Comparison of ENCODE assay signal across 22 cellular contexts in the genomic region with DNA sequence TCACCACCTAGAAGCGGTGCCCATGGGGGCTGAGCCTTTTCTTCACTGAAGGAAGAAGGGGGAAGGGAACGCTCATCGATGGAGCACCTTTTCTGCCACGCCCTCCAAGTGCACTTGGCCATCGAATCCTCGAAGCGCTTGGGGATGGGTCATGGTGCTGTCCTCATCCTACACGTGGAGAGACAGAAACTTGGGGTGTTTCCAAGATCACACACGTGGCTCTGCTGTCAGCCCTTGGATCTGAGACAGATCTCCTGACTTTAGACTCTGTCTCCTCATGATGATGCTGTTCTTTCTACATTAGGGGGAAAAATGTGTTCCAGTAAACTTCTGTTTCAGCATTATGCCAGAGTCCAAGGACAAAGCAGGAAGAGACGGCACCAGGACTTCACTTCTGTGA.
A peak's percentile ranks its signal among the peaks of the same experiment; 100 is the strongest.
DNase-seq lines count a peak whose midpoint lies in the region; ATAC-seq and TF ChIP-seq lines count a peak whose summit lies in the region.
"Had no signal": no experiment of that assay in that cellular context is flagged by ENCODE, and none has a peak within 500 bp of the region (broad histone marks: within the 10 kb centered on the region; RNA-seq: fewer than 3 reads in every experiment).

No MANE protein-coding gene starts in this region.

- H2AFZ ChIP-seq in GM23338, result no peak overlapping the region

- H3K4me1 ChIP-seq in GM23338 (ENCODE audit: insufficient read depth) (no peaks in the 10 kb centered on the region), esophagus muscularis mucosa (peaks cover 0 to 2% (median 0%) of the 10 kb centered on the region in 4 donors), transverse colon (no peaks in the 10 kb centered on the region)
- H3K4me1 ChIP-seq: A549, Caco-2 had no signal

- H3K27ac ChIP-seq in GM23338 (ENCODE audit: low read depth) (no peak overlapping the region), esophagus muscularis mucosa (replicated peaks in 1 of 4) (no peak overlapping the region), transverse colon (no peak overlapping the region)
- H3K27ac ChIP-seq: 22Rv1; A549; BLaER1 treated with 17β-estradiol and CSF1 and Interleukin-3, amounts not matched to agents 10 nM and 100 nM; C4-2B had no signal

- intact Hi-C loops in activated CD4-positive, alpha-beta T cell treated with anti-CD3 and anti-CD28 coated beads, Interleukin-2, amount 10 ng/mL, durations not matched to agents 24 days and 14 days (cut with micrococcal nuclease), result no loop called here
- intact Hi-C loops in esophagus muscularis mucosa (cut with DNase I) (no loop called here), transverse colon (cut with DNase I; ENCODE audit: low total_unique reads) (no loop called here)

- TF ChIP-seq CTCF in GM23338 (conservative IDR thresholded peaks at IDR 0.05; ENCODE audit: low read depth in 2 of 2) (no peak), esophagus muscularis mucosa (IDR thresholded peaks at IDR 0.05) (no peak), transverse colon (IDR thresholded peaks at IDR 0.05) (no peak)

- H3K27me3 ChIP-seq in GM23338 (ENCODE audit: insufficient read depth) (no peaks in the 10 kb centered on the region), esophagus muscularis mucosa (peaks cover 0 to 5% (median 0%) of the 10 kb centered on the region in 4 donors), transverse colon (no peaks in the 10 kb centered on the region)
- H3K27me3 ChIP-seq: BLaER1 treated with 17β-estradiol and CSF1 and Interleukin-3, amounts not matched to agents 10 nM and 100 nM had no signal

- no peak overlapping the region for H3K4me3 ChIP-seq in GM23338
- no peak overlapping the region for H3K4me3 ChIP-seq in esophagus muscularis mucosa
- H3K4me3 ChIP-seq in transverse colon, result no peak overlapping the region
- H3K4me3 ChIP-seq: A549; BLaER1 treated with 17β-estradiol and CSF1 and Interleukin-3, amounts not matched to agents 10 nM and 100 nM; GM12878 had no signal

- H4K20me1 ChIP-seq in GM23338 (replicated peaks; ENCODE audit: insufficient read depth), result no peaks in the 10 kb centered on the region
- H4K20me1 ChIP-seq: BLaER1 treated with 17β-estradiol and CSF1 and Interleukin-3, amounts not matched to agents 10 nM and 100 nM had no signal

- in situ Hi-C loops in transverse colon (cut with MboI; ENCODE audit: low pct_ligation_motif_present in 1 of 4, low pct_unique_long_range_greater_than_20kb in 1 of 4, low sequenced_read_pairs in 3 of 4), result no loop called here

- no peak overlapping the region for H3K4me3 Mint-ChIP-seq in activated CD4-positive, alpha-beta T cell treated with anti-CD3 and anti-CD28 coated beads, Interleukin-2, amount 10 ng/mL, durations not matched to agents 24 days and 14 days
- H3K4me3 Mint-ChIP-seq in GM23338, result no peak overlapping the region
- H3K4me3 Mint-ChIP-seq: B cell; CD4-positive, alpha-beta T cell; CD8-positive, alpha-beta T cell had no signal

- H3K27ac Mint-ChIP-seq in activated CD4-positive, alpha-beta T cell treated with anti-CD3 and anti-CD28 coated beads, Interleukin-2, amount 10 ng/mL, durations not matched to agents 24 days and 14 days, result no peak overlapping the region
- 0 out of 2 replicates have a peak overlapping the region, but pooled peaks have one; percentile 2 for H3K27ac Mint-ChIP-seq in GM23338
- H3K27ac Mint-ChIP-seq: B cell; CD4-positive, alpha-beta T cell; CD8-positive, alpha-beta T cell had no signal

- ATAC-seq in GM23338, result no peak
- ATAC-seq: A549; CD8-positive, alpha-beta T cell; GM12878 had no signal

- H3K9me3 Mint-ChIP-seq in activated CD4-positive, alpha-beta T cell treated with anti-CD3 and anti-CD28 coated beads, Interleukin-2, amount 10 ng/mL, durations not matched to agents 24 days and 14 days, result no peaks in the 10 kb centered on the region
- peaks cover 10% of the 10 kb centered on the region for H3K9me3 Mint-ChIP-seq in GM23338
- H3K9me3 Mint-ChIP-seq: CD4-positive, alpha-beta T cell; CD8-positive, alpha-beta T cell had no signal

- H3K4me1 Mint-ChIP-seq in activated CD4-positive, alpha-beta T cell treated with anti-CD3 and anti-CD28 coated beads, Interleukin-2, amount 10 ng/mL, durations not matched to agents 24 days and 14 days, result no peaks in the 10 kb centered on the region
- no peaks in the 10 kb centered on the region for H3K4me1 Mint-ChIP-seq in GM23338
- H3K4me1 Mint-ChIP-seq: B cell had no signal

- H3F3A ChIP-seq in GM23338 (replicated peaks; ENCODE audit: low read depth), result no peaks in the 10 kb centered on the region

- H3K4me2 ChIP-seq in GM23338, result no peak overlapping the region
- H3K4me2 ChIP-seq: A549; BLaER1 treated with 17β-estradiol and CSF1 and Interleukin-3, amounts not matched to agents 10 nM and 100 nM had no signal

- H3K9me2 ChIP-seq in GM23338 (ENCODE audit: insufficient read depth), result no peaks in the 10 kb centered on the region

- WGBS in esophagus muscularis mucosa, result 80% methylated on average over 10 of the region's 10 CpGs
- 61 to 83% methylated on average over 5 to 10 of the region's 10 CpGs for WGBS in transverse colon (ENCODE audit: low coverage in 1 of 2), 2 donors

- no peak for TF ChIP-seq EP300 in esophagus muscularis mucosa (IDR thresholded peaks at IDR 0.05)
- TF ChIP-seq EP300 in transverse colon (IDR thresholded peaks at IDR 0.05; ENCODE audit: low read depth), result no peak

- H3K36me3 Mint-ChIP-seq in activated CD4-positive, alpha-beta T cell treated with anti-CD3 and anti-CD28 coated beads, Interleukin-2, amount 10 ng/mL, durations not matched to agents 24 days and 14 days (ENCODE audit: low read depth), result no peaks in the 10 kb centered on the region
- peaks cover 43% of the 10 kb centered on the region for H3K36me3 Mint-ChIP-seq in GM23338 (ENCODE audit: low read depth)
- H3K36me3 Mint-ChIP-seq: CD8-positive, alpha-beta T cell had no signal

- TF ChIP-seq POLR2A in esophagus muscularis mucosa (IDR thresholded peaks at IDR 0.05; ENCODE audit: low read depth) (no peak), transverse colon (IDR thresholded peaks at IDR 0.05) (no peak)

- H3K36me3 ChIP-seq in GM23338 (ENCODE audit: insufficient read depth) (no peaks in the 10 kb centered on the region), esophagus muscularis mucosa (no peaks in the 10 kb centered on the region), transverse colon (no peaks in the 10 kb centered on the region)
- H3K36me3 ChIP-seq: BLaER1 treated with 17β-estradiol and CSF1 and Interleukin-3, amounts not matched to agents 10 nM and 100 nM had no signal

- H3K27me3 Mint-ChIP-seq in activated CD4-positive, alpha-beta T cell treated with anti-CD3 and anti-CD28 coated beads, Interleukin-2, amount 10 ng/mL, durations not matched to agents 24 days and 14 days, result no peaks in the 10 kb centered on the region
- peaks cover 1% of the 10 kb centered on the region for H3K27me3 Mint-ChIP-seq in GM23338 (ENCODE audit: insufficient read depth, low read depth, poor library complexity)
- H3K27me3 Mint-ChIP-seq: CD4-positive, alpha-beta T cell had no signal

- H3K9me3 ChIP-seq in esophagus muscularis mucosa, result peaks cover 0 to 16% (median 4%) of the 10 kb centered on the region in 4 donors
- H3K9me3 ChIP-seq in transverse colon, result no peaks in the 10 kb centered on the region
- H3K9me3 ChIP-seq: A549 had no signal

- H3K79me2 ChIP-seq in GM23338 (replicated peaks; ENCODE audit: insufficient read depth), result no peaks in the 10 kb centered on the region

- peak; percentile 27 for DNase-seq in activated CD4-positive, alpha-beta T cell treated with anti-CD3 and anti-CD28 coated beads, Interleukin-2, amount 10 ng/mL, durations not matched to agents 24 days and 14 days
- no peak for DNase-seq in activated CD4-positive, alpha-beta T cell treated with anti-CD3 and anti-CD28 coated beads, Interleukin-2, amount 50 U/mL, for 1 hour
- no peak for DNase-seq in GM23338 (ENCODE audit: low spot score)
- peak; percentile 70 for DNase-seq in esophagus muscularis mucosa (ENCODE audit: extremely low spot score)
- no peak for DNase-seq in transverse colon
- no peak for DNase-seq in DMS153 treated with DMSO at 0.1 percent for 48 hours (lab: John Stamatoyannopoulos, UW; ENCODE audit: unreplicated experiment)
- DNase-seq: AML-193; Caco-2; Calu3; CD4-positive, alpha-beta T cell; CD8-positive, alpha-beta T cell; DMS53; DMS79; DND-41; EL; GDM1 had no signal

TF ChIP-seq in GM23338, 12 proteins besides CTCF, POLR2A, EP300 and RAD21:
- TF ChIP-seq JUNB (IDR thresholded peaks at IDR 0.05; ENCODE audit: unreplicated experiment), result no peak
TF ChIP-seq in GM23338: peak in this region for 0.

Comparison
In these comparisons a context has a peak if more than half of its experiments do, and no peak if none do; other contexts are left out.
1. DNase-seq: peak in activated CD4-positive, alpha-beta T cell treated with anti-CD3 and anti-CD28 coated beads, Interleukin-2, amount 10 ng/mL, durations not matched to agents 24 days and 14 days (single experiment) and esophagus muscularis mucosa (single experiment); none in activated CD4-positive, alpha-beta T cell treated with anti-CD3 and anti-CD28 coated beads, Interleukin-2, amount 50 U/mL, for 1 hour (single experiment), GM23338 (single experiment), transverse colon (single experiment) and DMS153 treated with DMSO at 0.1 percent for 48 hours (single experiment).